Comparison of ENCODE assay signal across 1 cellular context in genomic region chr2:46134531-46135229, GRCh38.
TF ChIP-seq lines count a peak whose summit lies in the region.

No MANE protein-coding gene starts in this region.

TF ChIP-seq in K562, 482 proteins besides CTCF, POLR2A, EP300 and RAD21 (continued from another document and continues in another):
- TF ChIP-seq MTA2 (IDR thresholded peaks at IDR 0.05; ENCODE audit: low read depth) (no peak), SMC3 (conservative IDR thresholded peaks at IDR 0.05; ENCODE audit: insufficient read depth, low read depth, low read length) (no peak), ZNF318 (IDR thresholded peaks at IDR 0.05; ENCODE audit: borderline replicate concordance in 1 of 2, low read depth in 1 of 2) (peak in 1 of 2 experiments; percentile 89; a peak in 2 of 4 replicates), RBFOX2 (IDR thresholded peaks at IDR 0.05; ENCODE audit: low read depth, low read length) (no peak), NCOA2 (IDR thresholded peaks at IDR 0.05; ENCODE audit: partially characterized antibody in 2 of 2) (no peak), HEY1 (CRISPR knock-in tag; IDR thresholded peaks at IDR 0.05; ENCODE audit: borderline replicate concordance) (no peak), RUNX1 (IDR thresholded peaks at IDR 0.05; ENCODE audit: low read depth) (no peak), TARDBP (IDR thresholded peaks at IDR 0.05) (no peak), U2AF2 (optimal IDR thresholded peaks at IDR 0.05; ENCODE audit: low read depth, low read length) (no peak), E2F5 (CRISPR knock-in tag; IDR thresholded peaks at IDR 0.05) (no peak), DDX20 (tag; IDR thresholded peaks at IDR 0.05; ENCODE audit: low read depth) (no peak), BDP1 (IDR thresholded peaks at IDR 0.05; ENCODE audit: insufficient read depth, insufficient read length) (no peak), CTBP1 (IDR thresholded peaks at IDR 0.05; ENCODE audit: borderline replicate concordance) (peak; percentile 87), CSDE1 (IDR thresholded peaks at IDR 0.05) (no peak), SLC30A9 (CRISPR knock-in tag; IDR thresholded peaks at IDR 0.05) (no peak), KAT7 (CRISPR knock-in tag; IDR thresholded peaks at IDR 0.05; ENCODE audit: borderline replicate concordance) (no peak), NONO (IDR thresholded peaks at IDR 0.05; ENCODE audit: low read depth in 2 of 2, low read length in 1 of 2) (no peak), TEAD1 (CRISPR knock-in tag; IDR thresholded peaks at IDR 0.05) (peak in 1 of 2 experiments; percentile 16; a peak in 1 of 4 replicates), TCF3 (CRISPR knock-in tag; IDR thresholded peaks at IDR 0.05) (peak; percentile 38; the same call in 1 of the 2 replicates), ZFP36 (IDR thresholded peaks at IDR 0.05; ENCODE audit: low read depth, low read length, partially characterized antibody) (no peak), REST (CRISPR knock-in tag; IDR thresholded peaks at IDR 0.05; ENCODE audit: low read depth) (no peak), RFX5 (IDR thresholded peaks at IDR 0.05; ENCODE audit: low read depth, low read length) (no peak), MXI1 (IDR thresholded peaks at IDR 0.05; ENCODE audit: low read depth, low read length) (no peak), RBM14 (IDR thresholded peaks at IDR 0.05; ENCODE audit: borderline replicate concordance, insufficient read depth, low read depth, low read length) (no peak), LARP7 (IDR thresholded peaks at IDR 0.05) (no peak), FOXJ2 (tag; IDR thresholded peaks at IDR 0.05) (no peak), SIN3A (IDR thresholded peaks at IDR 0.05; ENCODE audit: borderline replicate concordance in 2 of 2, control insufficient read depth in 1 of 2, low read depth in 2 of 2, low read length in 2 of 2) (no peak), STAT5B (CRISPR knock-in tag; IDR thresholded peaks at IDR 0.05) (no peak), MYNN (IDR thresholded peaks at IDR 0.05) (no peak), MYNN (CRISPR knock-in tag; IDR thresholded peaks at IDR 0.05) (no peak), CREB3 (tag; conservative IDR thresholded peaks at IDR 0.05; ENCODE audit: low read depth) (no peak), ZNF583 (CRISPR knock-in tag; IDR thresholded peaks at IDR 0.05) (no peak), ZNF695 (CRISPR knock-in tag; IDR thresholded peaks at IDR 0.05) (no peak), LEF1 (IDR thresholded peaks at IDR 0.05) (no peak), SAFB2 (IDR thresholded peaks at IDR 0.05; ENCODE audit: borderline replicate concordance, low read depth, low read length, severe bottlenecking) (no peak), SRF (CRISPR knock-in tag; IDR thresholded peaks at IDR 0.05) (no peak), PTTG1 (tag; IDR thresholded peaks at IDR 0.05; ENCODE audit: low read depth) (no peak), SP1 (CRISPR knock-in tag; IDR thresholded peaks at IDR 0.05) (no peak), ZBTB12 (CRISPR knock-in tag; IDR thresholded peaks at IDR 0.05) (no peak)
- TF ChIP-seq, protein P1, sequence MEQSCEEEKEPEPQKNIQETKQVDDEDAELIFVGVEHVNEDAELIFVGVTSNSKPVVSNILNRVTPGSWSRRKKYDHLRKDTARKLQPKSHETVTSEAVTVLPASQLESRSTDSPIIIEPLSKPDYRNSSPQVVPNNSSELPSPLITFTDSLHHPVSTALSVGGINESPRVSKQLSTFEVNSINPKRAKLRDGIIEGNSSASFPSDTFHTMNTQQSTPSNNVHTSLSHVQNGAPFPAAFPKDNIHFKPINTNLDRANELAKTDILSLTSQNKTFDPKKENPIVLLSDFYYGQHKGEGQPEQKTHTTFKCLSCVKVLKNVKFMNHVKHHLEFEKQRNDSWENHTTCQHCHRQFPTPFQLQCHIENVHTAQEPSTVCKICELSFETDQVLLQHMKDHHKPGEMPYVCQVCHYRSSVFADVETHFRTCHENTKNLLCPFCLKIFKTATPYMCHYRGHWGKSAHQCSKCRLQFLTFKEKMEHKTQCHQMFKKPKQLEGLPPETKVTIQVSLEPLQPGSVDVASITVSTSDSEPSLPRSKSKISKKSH (CRISPR knock-in tag; IDR thresholded peaks at IDR 0.05) = no peak
- TF ChIP-seq, protein P2, sequence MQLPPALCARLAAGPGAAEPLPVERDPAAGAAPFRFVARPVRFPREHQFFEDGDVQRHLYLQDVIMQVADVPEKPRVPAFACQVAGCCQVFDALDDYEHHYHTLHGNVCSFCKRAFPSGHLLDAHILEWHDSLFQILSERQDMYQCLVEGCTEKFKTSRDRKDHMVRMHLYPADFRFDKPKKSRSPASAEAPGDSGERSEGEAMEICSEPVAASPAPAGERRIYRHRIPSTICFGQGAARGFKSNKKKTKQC (CRISPR knock-in tag; IDR thresholded peaks at IDR 0.05) = no peak
- TF ChIP-seq, protein P3, sequence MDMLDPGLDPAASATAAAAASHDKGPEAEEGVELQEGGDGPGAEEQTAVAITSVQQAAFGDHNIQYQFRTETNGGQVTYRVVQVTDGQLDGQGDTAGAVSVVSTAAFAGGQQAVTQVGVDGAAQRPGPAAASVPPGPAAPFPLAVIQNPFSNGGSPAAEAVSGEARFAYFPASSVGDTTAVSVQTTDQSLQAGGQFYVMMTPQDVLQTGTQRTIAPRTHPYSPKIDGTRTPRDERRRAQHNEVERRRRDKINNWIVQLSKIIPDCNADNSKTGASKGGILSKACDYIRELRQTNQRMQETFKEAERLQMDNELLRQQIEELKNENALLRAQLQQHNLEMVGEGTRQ (CRISPR knock-in tag; IDR thresholded peaks at IDR 0.05) = no peak
- TF ChIP-seq, protein P4, sequence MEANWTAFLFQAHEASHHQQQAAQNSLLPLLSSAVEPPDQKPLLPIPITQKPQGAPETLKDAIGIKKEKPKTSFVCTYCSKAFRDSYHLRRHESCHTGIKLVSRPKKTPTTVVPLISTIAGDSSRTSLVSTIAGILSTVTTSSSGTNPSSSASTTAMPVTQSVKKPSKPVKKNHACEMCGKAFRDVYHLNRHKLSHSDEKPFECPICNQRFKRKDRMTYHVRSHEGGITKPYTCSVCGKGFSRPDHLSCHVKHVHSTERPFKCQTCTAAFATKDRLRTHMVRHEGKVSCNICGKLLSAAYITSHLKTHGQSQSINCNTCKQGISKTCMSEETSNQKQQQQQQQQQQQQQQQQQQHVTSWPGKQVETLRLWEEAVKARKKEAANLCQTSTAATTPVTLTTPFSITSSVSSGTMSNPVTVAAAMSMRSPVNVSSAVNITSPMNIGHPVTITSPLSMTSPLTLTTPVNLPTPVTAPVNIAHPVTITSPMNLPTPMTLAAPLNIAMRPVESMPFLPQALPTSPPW (CRISPR knock-in tag; IDR thresholded peaks at IDR 0.05) = peak; percentile 39; the same call in 1 of the 2 replicates
